Comparison of ENCODE assay signal across 23 cellular contexts in genomic region chr20:63487116-63487764, GRCh38. TPM values are rescaled to one million over a fixed set of nuclear protein-coding genes. Genes with fewer than 3 reads are reported as not detected.
"Had no signal": no experiment of that assay in that cellular context is flagged by ENCODE, and none has a peak within 500 bp of the region (broad histone marks: within the 10 kb centered on the region; RNA-seq: fewer than 3 reads in every experiment).

No MANE protein-coding gene starts in this region.

- H3K79me2 ChIP-seq: hepatocyte had no signal

- DNase-seq: cerebellar nuclear complex; effector memory CD8-positive, alpha-beta T cell; esophagus squamous epithelium; foreskin fibroblast; kidney glomerular epithelial cell; mucosa of descending colon; naive thymus-derived CD8-positive, alpha-beta T cell; small intestine; stimulated activated CD4-positive, alpha-beta T cell treated with anti-CD3 and anti-CD28 coated beads, Interleukin-12 subunit alpha, Interleukin-12 subunit beta, amount 100 ng/mL, for 4 hours; stimulated activated naive CD4-positive, alpha-beta T cell had no signal

- H3K36me3 Mint-ChIP-seq: naive thymus-derived CD8-positive, alpha-beta T cell had no signal

- FAIRE-seq: colon, small intestine had no signal

- H3K9me3 Mint-ChIP-seq: effector memory CD8-positive, alpha-beta T cell had no signal

- H3K4me1 ChIP-seq: psoas muscle, vagina had no signal

- H3K36me3 ChIP-seq: esophagus squamous epithelium, gastroesophageal sphincter, neutrophil, upper lobe of left lung, vagina had no signal

- H3K4me3 ChIP-seq: esophagus squamous epithelium, gastroesophageal sphincter, hepatocyte, mucosa of descending colon, psoas muscle, upper lobe of left lung, vagina had no signal

- H3K4me3 Mint-ChIP-seq: dendritic cell treated with granulocyte-macrophage colony-stimulating factor and Interleukin-4, amounts not matched to agents 40 ng/mL and 50 ng/mL, for 4 days; effector memory CD8-positive, alpha-beta T cell; naive thymus-derived CD8-positive, alpha-beta T cell had no signal

- H2AFZ ChIP-seq: hepatocyte had no signal

- H3K4me2 ChIP-seq: hepatocyte had no signal

- H3K27ac ChIP-seq: esophagus squamous epithelium, gastroesophageal sphincter, hepatocyte, neutrophil, psoas muscle, upper lobe of left lung, vagina had no signal

- H3K27ac Mint-ChIP-seq: dendritic cell treated with granulocyte-macrophage colony-stimulating factor and Interleukin-4, amounts not matched to agents 40 ng/mL and 50 ng/mL, for 4 days; effector memory CD8-positive, alpha-beta T cell; naive thymus-derived CD8-positive, alpha-beta T cell had no signal

- ATAC-seq: effector memory CD8-positive, alpha-beta T cell; gastroesophageal sphincter; mucosa of descending colon; naive thymus-derived CD8-positive, alpha-beta T cell had no signal

- H3K9me3 ChIP-seq: esophagus squamous epithelium, mucosa of descending colon, neutrophil, psoas muscle, upper lobe of left lung, vagina had no signal

RNA-seq across cellular contexts. Expression of gene EEF1A2, which starts 11.6 kb away (rescaled TPM):
- total RNA-seq: osteoblast had no signal
- polyA plus RNA-seq: naive thymus-derived CD8-positive, alpha-beta T cell had no signal

RNA-seq across cellular contexts. Expression of gene KCNQ2, which starts 14.8 kb away (rescaled TPM):
- total RNA-seq: epithelial cell of proximal tubule, esophagus squamous epithelium, liver, lung microvascular endothelial cell, mesenteric fat pad had no signal
- polyA plus RNA-seq: liver; naive thymus-derived CD8-positive, alpha-beta T cell had no signal

RNA-seq across cellular contexts. Expression of gene PTK6, which starts 49.9 kb away (rescaled TPM):
- total RNA-seq: epithelial cell of proximal tubule, lung microvascular endothelial cell, osteoblast had no signal
